Comparison of ENCODE assay signal across 1 cellular context in the genomic region with DNA sequence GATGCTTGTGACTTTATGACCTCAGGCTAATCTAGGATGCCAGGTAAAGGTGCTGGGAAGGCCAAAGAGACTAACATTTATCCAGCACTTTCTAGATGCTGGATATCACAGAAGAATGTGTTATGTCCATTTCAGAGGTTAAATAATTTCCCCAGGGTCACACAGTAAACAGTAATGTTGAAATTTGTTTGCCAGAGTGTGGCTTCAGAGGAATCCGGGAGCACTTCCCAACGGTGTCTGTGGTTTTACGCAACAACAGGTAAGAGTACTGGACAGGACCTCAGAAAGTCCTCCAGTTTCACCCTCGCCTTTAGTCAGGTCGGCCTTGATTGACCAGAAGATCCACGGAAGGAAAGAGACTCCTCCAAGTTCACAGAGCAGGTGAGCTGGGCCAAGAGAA.
TF ChIP-seq lines count a peak whose summit lies in the region.

No MANE protein-coding gene starts in this region.

TF ChIP-seq in HepG2, 621 proteins besides CTCF, POLR2A, EP300 and RAD21 (continued from another document and continues in another):
- TF ChIP-seq, protein P1, sequence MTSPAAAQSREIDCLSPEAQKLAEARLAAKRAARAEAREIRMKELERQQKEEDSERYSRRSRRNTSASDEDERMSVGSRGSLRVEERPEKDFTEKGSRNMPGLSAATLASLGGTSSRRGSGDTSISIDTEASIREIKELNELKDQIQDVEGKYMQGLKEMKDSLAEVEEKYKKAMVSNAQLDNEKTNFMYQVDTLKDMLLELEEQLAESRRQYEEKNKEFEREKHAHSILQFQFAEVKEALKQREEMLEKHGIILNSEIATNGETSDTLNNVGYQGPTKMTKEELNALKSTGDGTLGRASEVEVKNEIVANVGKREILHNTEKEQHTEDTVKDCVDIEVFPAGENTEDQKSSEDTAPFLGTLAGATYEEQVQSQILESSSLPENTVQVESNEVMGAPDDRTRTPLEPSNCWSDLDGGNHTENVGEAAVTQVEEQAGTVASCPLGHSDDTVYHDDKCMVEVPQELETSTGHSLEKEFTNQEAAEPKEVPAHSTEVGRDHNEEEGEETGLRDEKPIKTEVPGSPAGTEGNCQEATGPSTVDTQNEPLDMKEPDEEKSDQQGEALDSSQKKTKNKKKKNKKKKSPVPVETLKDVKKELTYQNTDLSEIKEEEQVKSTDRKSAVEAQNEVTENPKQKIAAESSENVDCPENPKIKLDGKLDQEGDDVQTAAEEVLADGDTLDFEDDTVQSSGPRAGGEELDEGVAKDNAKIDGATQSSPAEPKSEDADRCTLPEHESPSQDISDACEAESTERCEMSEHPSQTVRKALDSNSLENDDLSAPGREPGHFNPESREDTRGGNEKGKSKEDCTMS (CRISPR knock-in tag; conservative IDR thresholded peaks at IDR 0.05): no peak
- TF ChIP-seq SRSF1 (optimal IDR thresholded peaks at IDR 0.05; ENCODE audit: low read depth, low read length): no peak
- peak; percentile 83 for TF ChIP-seq FOXA3 (CRISPR knock-in tag; IDR thresholded peaks at IDR 0.05)
- TF ChIP-seq, protein P2, sequence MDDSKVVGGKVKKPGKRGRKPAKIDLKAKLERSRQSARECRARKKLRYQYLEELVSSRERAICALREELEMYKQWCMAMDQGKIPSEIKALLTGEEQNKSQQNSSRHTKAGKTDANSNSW (CRISPR knock-in tag; IDR thresholded peaks at IDR 0.05; ENCODE audit: borderline replicate concordance): no peak
- TF ChIP-seq RARA (CRISPR knock-in tag; IDR thresholded peaks at IDR 0.05): peak; percentile 62
- TF ChIP-seq ZSCAN31 (CRISPR knock-in tag; IDR thresholded peaks at IDR 0.05; ENCODE audit: low read depth): no peak
- TF ChIP-seq, protein P3, sequence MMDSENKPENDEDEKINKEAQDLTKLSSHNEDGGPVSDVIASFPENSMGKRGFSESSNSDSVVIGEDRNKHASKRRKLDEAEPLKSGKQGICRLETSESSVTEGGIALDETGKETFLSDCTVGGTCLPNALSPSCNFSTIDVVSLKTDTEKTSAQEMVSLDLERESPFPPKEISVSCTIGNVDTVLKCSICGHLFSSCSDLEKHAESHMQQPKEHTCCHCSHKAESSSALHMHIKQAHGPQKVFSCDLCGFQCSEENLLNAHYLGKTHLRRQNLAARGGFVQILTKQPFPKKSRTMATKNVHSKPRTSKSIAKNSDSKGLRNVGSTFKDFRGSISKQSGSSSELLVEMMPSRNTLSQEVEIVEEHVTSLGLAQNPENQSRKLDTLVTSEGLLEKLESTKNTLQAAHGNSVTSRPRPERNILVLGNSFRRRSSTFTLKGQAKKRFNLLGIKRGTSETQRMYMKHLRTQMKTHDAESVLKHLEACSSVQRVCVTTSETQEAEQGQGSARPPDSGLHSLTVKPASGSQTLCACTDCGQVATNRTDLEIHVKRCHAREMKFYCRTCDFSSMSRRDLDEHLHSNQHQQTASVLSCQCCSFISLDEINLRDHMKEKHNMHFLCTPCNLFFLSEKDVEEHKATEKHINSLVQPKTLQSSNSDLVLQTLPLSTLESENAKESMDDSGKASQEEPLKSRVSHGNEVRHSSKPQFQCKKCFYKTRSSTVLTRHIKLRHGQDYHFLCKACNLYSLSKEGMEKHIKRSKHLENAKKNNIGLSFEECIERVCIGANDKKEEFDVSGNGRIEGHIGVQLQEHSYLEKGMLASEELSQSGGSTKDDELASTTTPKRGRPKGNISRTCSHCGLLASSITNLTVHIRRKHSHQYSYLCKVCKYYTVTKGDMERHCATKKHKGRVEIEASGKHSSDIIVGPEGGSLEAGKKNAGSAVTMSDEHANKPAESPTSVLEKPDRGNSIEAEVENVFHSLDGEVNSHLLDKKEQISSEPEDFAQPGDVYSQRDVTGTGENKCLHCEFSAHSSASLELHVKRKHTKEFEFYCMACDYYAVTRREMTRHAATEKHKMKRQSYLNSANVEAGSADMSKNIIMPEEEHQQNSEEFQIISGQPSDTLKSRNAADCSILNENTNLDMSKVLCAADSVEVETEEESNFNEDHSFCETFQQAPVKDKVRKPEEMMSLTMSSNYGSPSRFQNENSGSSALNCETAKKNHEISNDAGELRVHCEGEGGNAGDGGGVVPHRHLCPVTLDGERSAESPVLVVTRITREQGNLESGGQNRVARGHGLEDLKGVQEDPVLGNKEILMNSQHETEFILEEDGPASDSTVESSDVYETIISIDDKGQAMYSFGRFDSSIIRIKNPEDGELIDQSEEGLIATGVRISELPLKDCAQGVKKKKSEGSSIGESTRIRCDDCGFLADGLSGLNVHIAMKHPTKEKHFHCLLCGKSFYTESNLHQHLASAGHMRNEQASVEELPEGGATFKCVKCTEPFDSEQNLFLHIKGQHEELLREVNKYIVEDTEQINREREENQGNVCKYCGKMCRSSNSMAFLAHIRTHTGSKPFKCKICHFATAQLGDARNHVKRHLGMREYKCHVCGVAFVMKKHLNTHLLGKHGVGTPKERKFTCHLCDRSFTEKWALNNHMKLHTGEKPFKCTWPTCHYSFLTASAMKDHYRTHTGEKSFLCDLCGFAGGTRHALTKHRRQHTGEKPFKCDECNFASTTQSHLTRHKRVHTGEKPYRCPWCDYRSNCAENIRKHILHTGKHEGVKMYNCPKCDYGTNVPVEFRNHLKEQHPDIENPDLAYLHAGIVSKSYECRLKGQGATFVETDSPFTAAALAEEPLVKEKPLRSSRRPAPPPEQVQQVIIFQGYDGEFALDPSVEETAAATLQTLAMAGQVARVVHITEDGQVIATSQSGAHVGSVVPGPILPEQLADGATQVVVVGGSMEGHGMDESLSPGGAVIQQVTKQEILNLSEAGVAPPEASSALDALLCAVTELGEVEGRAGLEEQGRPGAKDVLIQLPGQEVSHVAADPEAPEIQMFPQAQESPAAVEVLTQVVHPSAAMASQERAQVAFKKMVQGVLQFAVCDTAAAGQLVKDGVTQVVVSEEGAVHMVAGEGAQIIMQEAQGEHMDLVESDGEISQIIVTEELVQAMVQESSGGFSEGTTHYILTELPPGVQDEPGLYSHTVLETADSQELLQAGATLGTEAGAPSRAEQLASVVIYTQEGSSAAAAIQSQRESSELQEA (CRISPR knock-in tag; IDR thresholded peaks at IDR 0.05; ENCODE audit: not compliant biosample characterization): no peak
- TF ChIP-seq EED (CRISPR knock-in tag; IDR thresholded peaks at IDR 0.05): no peak
- TF ChIP-seq U2AF1 (optimal IDR thresholded peaks at IDR 0.05; ENCODE audit: low read depth, low read length): no peak
- no peak for TF ChIP-seq MAFK (conservative IDR thresholded peaks at IDR 0.05 in 1 of 2, IDR thresholded peaks at IDR 0.05 in 1 of 2; ENCODE audit: low read length in 2 of 2)
- TF ChIP-seq ZNF3 (CRISPR knock-in tag; IDR thresholded peaks at IDR 0.05): 0 out of 2 replicates have a peak, but pooled peaks have one; percentile 41
- peak; percentile 91 for TF ChIP-seq CEBPG (CRISPR knock-in tag; IDR thresholded peaks at IDR 0.05)
- peak; percentile 88 for TF ChIP-seq GATAD2A (CRISPR knock-in tag; IDR thresholded peaks at IDR 0.05)
- TF ChIP-seq ZSCAN30 (CRISPR knock-in tag; IDR thresholded peaks at IDR 0.05): no peak
- TF ChIP-seq ZNF562 (CRISPR knock-in tag; IDR thresholded peaks at IDR 0.05; ENCODE audit: borderline replicate concordance): no peak
- TF ChIP-seq, protein P4, sequence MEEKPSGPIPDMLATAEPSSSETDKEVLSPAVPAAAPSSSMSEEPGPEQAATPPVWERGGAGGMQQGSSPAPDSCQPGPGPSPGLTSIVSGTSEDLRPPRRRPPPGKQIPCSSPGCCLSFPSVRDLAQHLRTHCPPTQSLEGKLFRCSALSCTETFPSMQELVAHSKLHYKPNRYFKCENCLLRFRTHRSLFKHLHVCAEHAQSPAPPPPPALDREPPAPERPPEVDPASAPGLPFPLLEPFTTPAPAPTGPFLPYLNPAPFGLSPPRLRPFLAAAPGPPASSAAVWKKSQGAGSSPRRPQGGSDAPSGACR (CRISPR knock-in tag; IDR thresholded peaks at IDR 0.05): no peak
- no peak for TF ChIP-seq NFYC (CRISPR knock-in tag; IDR thresholded peaks at IDR 0.05)
- 0 out of 2 replicates have a peak, but pooled peaks have one; percentile 33 for TF ChIP-seq ZNF331 (CRISPR knock-in tag; IDR thresholded peaks at IDR 0.05)
- no peak for TF ChIP-seq FOXC1 (CRISPR knock-in tag; IDR thresholded peaks at IDR 0.05; ENCODE audit: borderline replicate concordance)
- TF ChIP-seq NPAS2 (CRISPR knock-in tag; IDR thresholded peaks at IDR 0.05; ENCODE audit: borderline replicate concordance): no peak
- TF ChIP-seq, protein P5, sequence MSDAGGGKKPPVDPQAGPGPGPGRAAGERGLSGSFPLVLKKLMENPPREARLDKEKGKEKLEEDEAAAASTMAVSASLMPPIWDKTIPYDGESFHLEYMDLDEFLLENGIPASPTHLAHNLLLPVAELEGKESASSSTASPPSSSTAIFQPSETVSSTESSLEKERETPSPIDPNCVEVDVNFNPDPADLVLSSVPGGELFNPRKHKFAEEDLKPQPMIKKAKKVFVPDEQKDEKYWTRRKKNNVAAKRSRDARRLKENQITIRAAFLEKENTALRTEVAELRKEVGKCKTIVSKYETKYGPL (CRISPR knock-in tag; IDR thresholded peaks at IDR 0.05): no peak
- no peak for TF ChIP-seq GLI4 (CRISPR knock-in tag; IDR thresholded peaks at IDR 0.05; ENCODE audit: borderline replicate concordance)
- TF ChIP-seq FOXP1 (IDR thresholded peaks at IDR 0.05): peak; percentile 60
- TF ChIP-seq FOXP1 (CRISPR knock-in tag; IDR thresholded peaks at IDR 0.05): peak; percentile 92
- TF ChIP-seq, protein P6, sequence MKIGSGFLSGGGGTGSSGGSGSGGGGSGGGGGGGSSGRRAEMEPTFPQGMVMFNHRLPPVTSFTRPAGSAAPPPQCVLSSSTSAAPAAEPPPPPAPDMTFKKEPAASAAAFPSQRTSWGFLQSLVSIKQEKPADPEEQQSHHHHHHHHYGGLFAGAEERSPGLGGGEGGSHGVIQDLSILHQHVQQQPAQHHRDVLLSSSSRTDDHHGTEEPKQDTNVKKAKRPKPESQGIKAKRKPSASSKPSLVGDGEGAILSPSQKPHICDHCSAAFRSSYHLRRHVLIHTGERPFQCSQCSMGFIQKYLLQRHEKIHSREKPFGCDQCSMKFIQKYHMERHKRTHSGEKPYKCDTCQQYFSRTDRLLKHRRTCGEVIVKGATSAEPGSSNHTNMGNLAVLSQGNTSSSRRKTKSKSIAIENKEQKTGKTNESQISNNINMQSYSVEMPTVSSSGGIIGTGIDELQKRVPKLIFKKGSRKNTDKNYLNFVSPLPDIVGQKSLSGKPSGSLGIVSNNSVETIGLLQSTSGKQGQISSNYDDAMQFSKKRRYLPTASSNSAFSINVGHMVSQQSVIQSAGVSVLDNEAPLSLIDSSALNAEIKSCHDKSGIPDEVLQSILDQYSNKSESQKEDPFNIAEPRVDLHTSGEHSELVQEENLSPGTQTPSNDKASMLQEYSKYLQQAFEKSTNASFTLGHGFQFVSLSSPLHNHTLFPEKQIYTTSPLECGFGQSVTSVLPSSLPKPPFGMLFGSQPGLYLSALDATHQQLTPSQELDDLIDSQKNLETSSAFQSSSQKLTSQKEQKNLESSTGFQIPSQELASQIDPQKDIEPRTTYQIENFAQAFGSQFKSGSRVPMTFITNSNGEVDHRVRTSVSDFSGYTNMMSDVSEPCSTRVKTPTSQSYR (CRISPR knock-in tag; IDR thresholded peaks at IDR 0.05; ENCODE audit: borderline replicate concordance): no peak
- TF ChIP-seq BHLHE40 (IDR thresholded peaks at IDR 0.05; ENCODE audit: low read length): no peak
- no peak for TF ChIP-seq BRD4 (CRISPR knock-in tag; IDR thresholded peaks at IDR 0.05)
- no peak for TF ChIP-seq ZNF558 (CRISPR knock-in tag; IDR thresholded peaks at IDR 0.05; ENCODE audit: borderline replicate concordance)
- TF ChIP-seq, protein P7, sequence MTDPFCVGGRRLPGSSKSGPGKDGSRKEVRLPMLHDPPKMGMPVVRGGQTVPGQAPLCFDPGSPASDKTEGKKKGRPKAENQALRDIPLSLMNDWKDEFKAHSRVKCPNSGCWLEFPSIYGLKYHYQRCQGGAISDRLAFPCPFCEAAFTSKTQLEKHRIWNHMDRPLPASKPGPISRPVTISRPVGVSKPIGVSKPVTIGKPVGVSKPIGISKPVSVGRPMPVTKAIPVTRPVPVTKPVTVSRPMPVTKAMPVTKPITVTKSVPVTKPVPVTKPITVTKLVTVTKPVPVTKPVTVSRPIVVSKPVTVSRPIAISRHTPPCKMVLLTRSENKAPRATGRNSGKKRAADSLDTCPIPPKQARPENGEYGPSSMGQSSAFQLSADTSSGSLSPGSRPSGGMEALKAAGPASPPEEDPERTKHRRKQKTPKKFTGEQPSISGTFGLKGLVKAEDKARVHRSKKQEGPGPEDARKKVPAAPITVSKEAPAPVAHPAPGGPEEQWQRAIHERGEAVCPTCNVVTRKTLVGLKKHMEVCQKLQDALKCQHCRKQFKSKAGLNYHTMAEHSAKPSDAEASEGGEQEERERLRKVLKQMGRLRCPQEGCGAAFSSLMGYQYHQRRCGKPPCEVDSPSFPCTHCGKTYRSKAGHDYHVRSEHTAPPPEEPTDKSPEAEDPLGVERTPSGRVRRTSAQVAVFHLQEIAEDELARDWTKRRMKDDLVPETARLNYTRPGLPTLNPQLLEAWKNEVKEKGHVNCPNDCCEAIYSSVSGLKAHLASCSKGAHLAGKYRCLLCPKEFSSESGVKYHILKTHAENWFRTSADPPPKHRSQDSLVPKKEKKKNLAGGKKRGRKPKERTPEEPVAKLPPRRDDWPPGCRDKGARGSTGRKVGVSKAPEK (CRISPR knock-in tag; IDR thresholded peaks at IDR 0.05; ENCODE audit: borderline replicate concordance): no peak
- TF ChIP-seq NONO (IDR thresholded peaks at IDR 0.05): no peak
- no peak for TF ChIP-seq NONO (CRISPR knock-in tag; conservative IDR thresholded peaks at IDR 0.05)
- TF ChIP-seq ZNF615 (CRISPR knock-in tag; IDR thresholded peaks at IDR 0.05; ENCODE audit: borderline replicate concordance): no peak
- TF ChIP-seq CBFB (CRISPR knock-in tag; IDR thresholded peaks at IDR 0.05): peak; percentile 71; the same call in 1 of the 2 replicates
- no peak for TF ChIP-seq MTA1 (CRISPR knock-in tag; IDR thresholded peaks at IDR 0.05; ENCODE audit: borderline replicate concordance)
- TF ChIP-seq POLR2AphosphoS5 (IDR thresholded peaks at IDR 0.05; ENCODE audit: low read depth, low read length): no peak
- TF ChIP-seq, protein P8, sequence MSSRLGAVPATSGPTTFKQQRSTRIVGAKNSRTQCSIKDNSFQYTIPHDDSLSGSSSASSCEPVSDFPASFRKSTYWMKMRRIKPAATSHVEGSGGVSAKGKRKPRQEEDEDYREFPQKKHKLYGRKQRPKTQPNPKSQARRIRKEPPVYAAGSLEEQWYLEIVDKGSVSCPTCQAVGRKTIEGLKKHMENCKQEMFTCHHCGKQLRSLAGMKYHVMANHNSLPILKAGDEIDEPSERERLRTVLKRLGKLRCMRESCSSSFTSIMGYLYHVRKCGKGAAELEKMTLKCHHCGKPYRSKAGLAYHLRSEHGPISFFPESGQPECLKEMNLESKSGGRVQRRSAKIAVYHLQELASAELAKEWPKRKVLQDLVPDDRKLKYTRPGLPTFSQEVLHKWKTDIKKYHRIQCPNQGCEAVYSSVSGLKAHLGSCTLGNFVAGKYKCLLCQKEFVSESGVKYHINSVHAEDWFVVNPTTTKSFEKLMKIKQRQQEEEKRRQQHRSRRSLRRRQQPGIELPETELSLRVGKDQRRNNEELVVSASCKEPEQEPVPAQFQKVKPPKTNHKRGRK (CRISPR knock-in tag; IDR thresholded peaks at IDR 0.05): no peak
- TF ChIP-seq ATRX (CRISPR knock-in tag; IDR thresholded peaks at IDR 0.05; ENCODE audit: borderline replicate concordance): no peak
- TF ChIP-seq KMT2A (CRISPR knock-in tag; IDR thresholded peaks at IDR 0.05): 0 out of 2 replicates have a peak, but pooled peaks have one; percentile 46
